In genomic region chr7:34759477-34760125, GRCh38 we compare ENCODE assay signal across 8 cellular contexts.
DNase-seq lines count a peak whose midpoint lies in the region; ATAC-seq and TF ChIP-seq lines count a peak whose summit lies in the region.

No MANE protein-coding gene starts in this region.

- H3K4me3 ChIP-seq in breast epithelium (no peak overlapping the region), mesenchymal stem cell (ENCODE audit: insufficient read depth in 1 of 2, low read depth in 1 of 2, low read length in 2 of 2) (no peak overlapping the region)

- H3K4me1 ChIP-seq in breast epithelium: no peaks in the 10 kb centered on the region
- peaks cover 7% of the 10 kb centered on the region for H3K4me1 ChIP-seq in mesenchymal stem cell (ENCODE audit: control insufficient read depth, insufficient read depth, low read depth, low read length)

- H3K36me3 ChIP-seq in breast epithelium (no peaks in the 10 kb centered on the region), mesenchymal stem cell (ENCODE audit: control insufficient read depth in 1 of 2, insufficient read depth in 2 of 2, low read depth in 1 of 2, low read length in 2 of 2) (no peaks in the 10 kb centered on the region)

- WGBS in mesenchymal stem cell: 100% methylated on average over 1 of the region's 3 CpGs

- no peak overlapping the region for H2BK120ac ChIP-seq in mesenchymal stem cell (ENCODE audit: low read depth, low read length)

- no peak for TF ChIP-seq POLR2A in breast epithelium (IDR thresholded peaks at IDR 0.05)

- H3K9me3 ChIP-seq in breast epithelium (no peaks in the 10 kb centered on the region), mesenchymal stem cell (ENCODE audit: control insufficient read depth, low read length) (no peaks in the 10 kb centered on the region)

- ATAC-seq in HG03175 (IDR thresholded peaks at IDR 0.05; ENCODE audit: unreplicated experiment) (no peak), HG03025 (IDR thresholded peaks at IDR 0.05; ENCODE audit: low FRiP score, unreplicated experiment) (no peak)

- H3K27ac ChIP-seq in breast epithelium: no peak overlapping the region
- no peak overlapping the region for H3K27ac ChIP-seq in mesenchymal stem cell (ENCODE audit: low read length, poor library complexity, severe bottlenecking)

- H4K8ac ChIP-seq in mesenchymal stem cell (ENCODE audit: low read length): peak overlapping the region; percentile 70

- no peak overlapping the region for H3K9ac ChIP-seq in mesenchymal stem cell (ENCODE audit: low read length)

- intact Hi-C loops in breast epithelium (cut with DNase I; ENCODE audit: low total_unique reads): no loop called here

- no peak overlapping the region for H3K23ac ChIP-seq in mesenchymal stem cell (ENCODE audit: low read length in 2 of 2)

- H3K18ac ChIP-seq in mesenchymal stem cell (ENCODE audit: low read depth in 1 of 2, low read length in 2 of 2): no peak overlapping the region

- TF ChIP-seq CTCF in GM20000 (IDR thresholded peaks at IDR 0.05; ENCODE audit: extremely low read depth, missing control alignments) (peak; percentile 11), breast epithelium (IDR thresholded peaks at IDR 0.05) (peak in 2 of 3 donors; percentile 18 to 41)

- H4K91ac ChIP-seq in mesenchymal stem cell (ENCODE audit: low read length): no peak overlapping the region

- DNase-seq in Ammon's horn (ENCODE audit: low spot score) (peak; percentile 30), GM20000 (ENCODE audit: low spot score) (peak; percentile 9), NCI-H446 (lab: John Stamatoyannopoulos, UW) (peak; percentile 54 to 82), breast epithelium (ENCODE audit: low spot score in 2 of 2) (no peak), mesenchymal stem cell (peak; percentile 53), NCI-H524 treated with DMSO at 0.1 percent for 48 hours (lab: John Stamatoyannopoulos, UW) (no peak)

- no peak overlapping the region for H2AFZ ChIP-seq in mesenchymal stem cell (ENCODE audit: low read depth, low read length)

- H3K14ac ChIP-seq in mesenchymal stem cell (ENCODE audit: low read length in 2 of 2): no peak overlapping the region

- no peak overlapping the region for H2AK5ac ChIP-seq in mesenchymal stem cell (ENCODE audit: low read length, severe bottlenecking)

- no peak overlapping the region for H3K4ac ChIP-seq in mesenchymal stem cell (ENCODE audit: low read depth in 1 of 2, low read length in 2 of 2)

- no peak overlapping the region for H2BK12ac ChIP-seq in mesenchymal stem cell (ENCODE audit: low read length in 2 of 2)

- no peak overlapping the region for H2BK15ac ChIP-seq in mesenchymal stem cell (ENCODE audit: low read depth, poor library complexity, severe bottlenecking)

- H2BK5ac ChIP-seq in mesenchymal stem cell (ENCODE audit: low read depth, low read length, poor library complexity, severe bottlenecking): no peak overlapping the region

- no peak overlapping the region for H3K4me2 ChIP-seq in mesenchymal stem cell (ENCODE audit: low read length, poor library complexity, severe bottlenecking)

- no peaks in the 10 kb centered on the region for H3K79me1 ChIP-seq in mesenchymal stem cell (replicated peaks; ENCODE audit: low read length, poor library complexity, severe bottlenecking)

- H3K27me3 ChIP-seq in breast epithelium (no peaks in the 10 kb centered on the region), mesenchymal stem cell (ENCODE audit: control insufficient read depth in 1 of 2, insufficient read depth in 1 of 2, low read length in 2 of 2) (no peaks in the 10 kb centered on the region)

Comparison
In these comparisons a context has a peak if more than half of its experiments do, and no peak if none do; other contexts are left out.
1. DNase-seq: peak in Ammon's horn (single experiment), GM20000 (single experiment), NCI-H446 (2 of 2) and mesenchymal stem cell (single experiment); none in breast epithelium (0 of 2) and NCI-H524 treated with DMSO at 0.1 percent for 48 hours (single experiment).